9 cellular contexts compared by ENCODE assay signal in the genomic region with DNA sequence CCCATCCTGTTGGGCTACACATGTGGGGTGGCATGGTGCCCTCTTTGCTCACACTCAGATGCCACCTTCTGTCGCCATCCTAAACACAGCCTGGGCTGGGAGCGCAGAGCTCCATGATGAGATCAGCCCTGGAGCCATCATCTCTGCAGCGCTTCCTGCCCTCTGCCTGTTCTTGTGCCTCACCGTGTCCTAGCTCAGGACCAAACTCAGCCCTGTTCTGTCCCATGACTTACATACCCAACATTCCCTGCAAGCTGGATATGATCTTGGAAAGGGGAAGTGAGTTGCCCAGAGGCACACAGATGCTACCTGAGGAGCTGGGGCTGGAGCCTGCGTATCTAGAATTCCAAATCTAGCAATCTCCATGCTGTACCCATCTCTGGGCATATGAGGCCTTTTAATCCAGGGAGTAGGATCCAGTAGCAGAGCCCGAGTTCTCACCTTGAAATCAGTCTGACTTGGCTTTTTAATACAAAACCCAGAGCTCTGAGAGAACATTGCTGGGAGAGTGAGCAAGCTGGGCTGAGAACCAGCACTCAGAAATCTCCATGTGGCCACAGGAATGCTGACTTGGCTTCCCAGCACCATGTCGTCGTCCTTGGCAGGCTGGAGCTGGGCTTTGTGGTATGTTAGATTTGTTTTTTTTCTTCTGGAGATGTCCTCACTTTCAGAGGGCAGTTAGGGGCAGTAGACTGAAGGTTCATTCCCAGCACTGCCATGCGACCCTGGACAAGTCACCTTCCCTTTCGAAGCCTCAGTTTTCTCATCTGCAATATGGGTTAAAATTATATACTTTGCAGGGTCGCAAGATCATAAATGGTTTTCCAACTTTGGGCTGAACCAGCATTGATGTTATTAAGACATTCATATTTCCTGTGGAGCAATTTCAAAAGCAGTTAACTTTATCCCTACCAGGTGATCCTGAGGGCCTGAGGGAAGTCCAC. TPM values are rescaled to one million over a fixed set of nuclear protein-coding genes. Genes with fewer than 3 reads are reported as not detected.
A peak's percentile ranks its signal among the peaks of the same experiment; 100 is the strongest.
DNase-seq lines count a peak whose midpoint lies in the region; ATAC-seq and TF ChIP-seq lines count a peak whose summit lies in the region.
"Had no signal": no experiment of that assay in that cellular context is flagged by ENCODE, and none has a peak within 500 bp of the region (broad histone marks: within the 10 kb centered on the region; RNA-seq: fewer than 3 reads in every experiment).

No MANE protein-coding gene starts in this region.

- no peak for TF ChIP-seq CTCF in left ventricle myocardium inferior (IDR thresholded peaks at IDR 0.05; ENCODE audit: borderline replicate concordance)
- TF ChIP-seq CTCF in retinal pigment epithelial cell (conservative IDR thresholded peaks at IDR 0.05; ENCODE audit: low read depth, low read length) = no peak

- no peak for TF ChIP-seq POLR2A in erythroblast (IDR thresholded peaks at IDR 0.05; ENCODE audit: low read length)

- H3K4me3 ChIP-seq in adipocyte (ENCODE audit: low read length) = peak overlapping the region; percentile 79
- H3K4me3 ChIP-seq in left ventricle myocardium inferior = no peak overlapping the region
- H3K4me3 ChIP-seq in retinal pigment epithelial cell (ENCODE audit: low read length) = no peak overlapping the region

- no peak for ATAC-seq in HG03442 (IDR thresholded peaks at IDR 0.05; ENCODE audit: unreplicated experiment)

- H3K9ac ChIP-seq in adipocyte (ENCODE audit: low read length) = peak overlapping the region; percentile 85

- peak overlapping the region; percentile 59 for H3K27ac ChIP-seq in left ventricle myocardium inferior (replicated peaks)

- DNase-seq in EL = peak; percentile 90
- DNase-seq in adipocyte (ENCODE audit: low read depth) = peak; percentile 95
- DNase-seq in left ventricle myocardium inferior = peak; percentile 62
- DNase-seq in retinal pigment epithelial cell (ENCODE audit: low read depth) = peak; percentile 69
- DNase-seq in stimulated activated naive CD4-positive, alpha-beta T cell (lab: John Stamatoyannopoulos, UW) = no peak
- no peak for DNase-seq in T-helper 1 cell
- no peak for DNase-seq in erythroblast (lab: John Stamatoyannopoulos, UW)
- DNase-seq: activated CD4-positive, alpha-beta T cell treated with anti-CD3 and anti-CD28 coated beads, Interleukin-2, amount 50 U/mL, for 1 hour had no signal

- intact Hi-C loops in left ventricle myocardium inferior (cut with micrococcal nuclease) = loop anchor here (10.0 kb wide), 1 partner anchor 63 kb away; no protein-coding TSS in a partner anchor

- H3K27me3 ChIP-seq in adipocyte (replicated peaks; ENCODE audit: control insufficient read depth, insufficient read depth, low read length) (no peaks in the 10 kb centered on the region), left ventricle myocardium inferior (ENCODE audit: low read depth) (peaks cover 27% of the 10 kb centered on the region)

- H3K36me3 ChIP-seq in adipocyte (ENCODE audit: control insufficient read depth, insufficient read depth, low read length, severe bottlenecking) (no peaks in the 10 kb centered on the region), left ventricle myocardium inferior (no peaks in the 10 kb centered on the region)

- H3K4me1 ChIP-seq in adipocyte (ENCODE audit: control insufficient read depth, insufficient read depth, low read length) = peaks cover 42% of the 10 kb centered on the region
- H3K4me1 ChIP-seq in left ventricle myocardium inferior = peaks cover 39% of the 10 kb centered on the region

- H3K9me3 ChIP-seq in adipocyte (ENCODE audit: control insufficient read depth, low read length) (no peaks in the 10 kb centered on the region), left ventricle myocardium inferior (replicated peaks) (no peaks in the 10 kb centered on the region)

RNA-seq across cellular contexts. Expression of a gene that starts 2.6 kb away (rescaled TPM):
- 10.2 TPM for total RNA-seq in left ventricle myocardium inferior

Comparison
In these comparisons a context has a peak if more than half of its experiments do, and no peak if none do; other contexts are left out.
1. DNase-seq: peak in EL (single experiment), adipocyte (single experiment), left ventricle myocardium inferior (single experiment) and retinal pigment epithelial cell (single experiment); none in stimulated activated naive CD4-positive, alpha-beta T cell (0 of 6), T-helper 1 cell (0 of 5) and erythroblast (0 of 2).